In genomic region chr7:128739990-128740682, GRCh38 we compare ENCODE assay signal across 8 cellular contexts. TPM values are rescaled to one million over a fixed set of nuclear protein-coding genes. Genes with fewer than 3 reads are reported as not detected.
DNase-seq lines count a peak whose midpoint lies in the region; ATAC-seq and TF ChIP-seq lines count a peak whose summit lies in the region.

No MANE protein-coding gene starts in this region.

- peak overlapping the region; percentile 95 for H3K4me3 ChIP-seq in epithelial cell of proximal tubule (ENCODE audit: low read depth, low read length)
- H3K4me3 ChIP-seq in ovary, result peak overlapping the region; percentile 89

- no peaks in the 10 kb centered on the region for H3K27me3 Mint-ChIP-seq in Calu3 (ENCODE audit: unreplicated experiment)

- intact Hi-C loops in Calu3 (cut with micrococcal nuclease; ENCODE audit: unreplicated experiment) (no loop called here), ovary (cut with DNase I) (loop anchor here in 1 of 4 donors (5.0 kb wide), 1 partner anchor 122 kb away; the partner anchor contains the start of gene ATP6V1F)

- peaks cover 5% of the 10 kb centered on the region for H3K4me1 ChIP-seq in ovary (ENCODE audit: insufficient read depth)

- DNase-seq in Calu3, result no peak
- DNase-seq in RWPE1 (ENCODE audit: low spot score), result no peak
- no peak for DNase-seq in epithelial cell of proximal tubule (ENCODE audit: low read depth)
- DNase-seq in ovary, result no peak
- DNase-seq in DMS153 (lab: John Stamatoyannopoulos, UW), result no peak
- DNase-seq in NCI-H1092 (lab: John Stamatoyannopoulos, UW), result no peak

- peak overlapping the region; percentile 91 for H3K27ac ChIP-seq in RWPE1
- H3K27ac ChIP-seq in ovary, result peak overlapping the region in 1 of 2 donors; percentile 80

- no peaks in the 10 kb centered on the region for H3K9me3 Mint-ChIP-seq in Calu3 (ENCODE audit: low read depth, unreplicated experiment)

- no peaks in the 10 kb centered on the region for H3K36me3 ChIP-seq in ovary

- WGBS in ovary, 3 donors, result 1 to 2% (median 1%) methylated on average over 13 of the region's 13 CpGs

- H3K9me3 ChIP-seq in ovary, result no peaks in the 10 kb centered on the region

- no peaks in the 10 kb centered on the region for H3K27me3 ChIP-seq in ovary

- peaks cover 23% of the 10 kb centered on the region for H3K36me3 Mint-ChIP-seq in Calu3 (ENCODE audit: insufficient read depth, unreplicated experiment)

- CTCF ChIA-PET in Calu3 (lab: Charles Lee) (interaction anchor here (0.5 kb wide), 2 partner anchors 150 to 340 kb away, joined by 3 to 4 read pairs; no protein-coding TSS in a partner anchor), RWPE1 (lab: Yijun Ruan, JAX) (interaction anchor here (0.7 kb wide), 1 partner anchor 124 kb away, joined by 3 read pairs; no protein-coding TSS in a partner anchor)

- peak overlapping the region; percentile 94 for H3K27ac Mint-ChIP-seq in Calu3 (ENCODE audit: unreplicated experiment)

- POLR2A ChIA-PET in RWPE1 (lab: Yijun Ruan, JAX; ENCODE audit: low non-redundant PET), result no interaction called here

- TF ChIP-seq EP300 in ovary (IDR thresholded peaks at IDR 0.05), result no peak

- BruUV-seq in Calu3 (replicated peaks; lab: Mats Ljungman, UMichigan), result TSS peak; percentile 58

- TF ChIP-seq POLR2A in ovary (IDR thresholded peaks at IDR 0.05), result no peak

- ATAC-seq in HG02763 (IDR thresholded peaks at IDR 0.05; ENCODE audit: unreplicated experiment) (no peak), HG03025 (IDR thresholded peaks at IDR 0.05; ENCODE audit: low FRiP score, unreplicated experiment) (no peak)

- no peak for TF ChIP-seq CTCF in Calu3 (IDR thresholded peaks at IDR 0.05; ENCODE audit: unreplicated experiment)
- no peak for TF ChIP-seq CTCF in RWPE1 (conservative IDR thresholded peaks at IDR 0.05; ENCODE audit: low read depth)
- TF ChIP-seq CTCF in epithelial cell of proximal tubule (conservative IDR thresholded peaks at IDR 0.05; ENCODE audit: low read depth, low read length), result no peak
- TF ChIP-seq CTCF in ovary (IDR thresholded peaks at IDR 0.05), result no peak

- H3K4me3 Mint-ChIP-seq in Calu3 (ENCODE audit: low read depth, unreplicated experiment), result peak overlapping the region; percentile 97

- H3K4me1 Mint-ChIP-seq in Calu3 (ENCODE audit: low read depth, unreplicated experiment), result peaks cover 32% of the 10 kb centered on the region

RNA-seq across cellular contexts. Expression of gene CALU, which starts 1.0 kb away (rescaled TPM):
- total RNA-seq in Calu3 (2022), result 115 and 154 TPM in 2 replicates
- 174 and 198 TPM in 2 replicates for total RNA-seq in epithelial cell of proximal tubule
- 100 to 1,000 TPM in 2 of 7 donors, 10 to 100 TPM in 5; 48.9 to 110 (median 71.0) TPM for total RNA-seq in ovary
- polyA plus RNA-seq in ovary, result 100 to 1,000 TPM in 1 of 2 donors, 10 to 100 TPM in 1; 38.9 to 187 TPM

RNA-seq across cellular contexts. Expression of gene OPN1SW, which starts 35.5 kb away (rescaled TPM):
- total RNA-seq in Calu3 (2022), result not detected in 2 replicates
- total RNA-seq in epithelial cell of proximal tubule, result not detected in 2 replicates
- total RNA-seq in ovary, result not detected
- not detected for polyA plus RNA-seq in ovary

RNA-seq across cellular contexts. Expression of gene CCDC136, which starts 51.6 kb away (rescaled TPM):
- total RNA-seq in Calu3 (2022) (2.2 and 5.9 TPM in 2 replicates), epithelial cell of proximal tubule (2.0 and 4.5 TPM in 2 replicates), ovary (10 to 100 TPM in 1 of 7 donors, 1 to 10 TPM in 6; 2.4 to 14.0 (median 5.9) TPM)
- polyA plus RNA-seq in ovary, result 1 to 10 TPM; 3.4 to 4.4 TPM
